Comparison of ENCODE assay signal across 20 cellular contexts in the genomic region with DNA sequence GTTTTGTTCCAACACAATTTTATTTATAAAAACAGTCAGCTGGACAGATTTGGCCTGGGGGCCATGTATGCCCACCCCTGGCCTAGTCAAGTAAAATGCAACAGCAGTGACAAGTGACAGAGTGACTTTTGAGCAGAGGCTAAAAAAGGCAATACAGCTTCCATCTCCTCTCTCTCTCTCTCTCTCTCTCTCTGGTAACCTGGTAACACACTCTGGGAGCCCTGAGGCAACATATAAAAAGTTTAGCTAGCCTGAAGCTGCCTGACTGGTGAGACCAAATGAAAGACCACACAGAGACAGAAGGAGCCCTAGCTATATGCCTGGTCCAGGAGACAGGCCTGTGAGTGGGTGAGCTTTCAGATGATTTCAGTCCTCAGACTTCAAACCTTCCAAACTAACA.
"Had no signal": no experiment of that assay in that cellular context is flagged by ENCODE, and none has a peak within 500 bp of the region (broad histone marks: within the 10 kb centered on the region; RNA-seq: fewer than 3 reads in every experiment).

No MANE protein-coding gene starts in this region.

- H3K27me3 ChIP-seq: breast epithelium, neutrophil, transverse colon, vagina had no signal

- H3K4me1 ChIP-seq: breast epithelium, transverse colon, vagina had no signal

- H3K27ac ChIP-seq: breast epithelium, neutrophil, transverse colon, vagina had no signal

- DNase-seq: activated CD4-positive, alpha-beta T cell treated with anti-CD3 and anti-CD28 coated beads for 1 hour; activated CD4-positive, alpha-beta T cell treated with anti-CD3 and anti-CD28 coated beads, Interleukin-2, amount 50 U/mL, for 4 hours; activated naive CD4-positive, alpha-beta T cell treated with Interleukin-2 at 50 U/mL for 16 hours; anterior cingulate cortex; dermis blood vessel endothelial cell; effector memory CD8-positive, alpha-beta T cell; foreskin melanocyte; immature natural killer cell; left colon; mammary epithelial cell; mucosa of descending colon; naive thymus-derived CD4-positive, alpha-beta T cell; small intestine; stimulated activated naive CD8-positive, alpha-beta T cell treated with anti-CD3 and anti-CD28 coated beads, Interleukin-15, Interleukin-2, amounts not matched to agents 100 U/mL and 50 U/mL, for 24 hours; T-helper 9 cell; transverse colon had no signal

- H3K4me3 ChIP-seq: breast epithelium, mucosa of descending colon, transverse colon, vagina had no signal

- H3K9me3 ChIP-seq: breast epithelium, mucosa of descending colon, neutrophil, transverse colon, vagina had no signal

- ATAC-seq: activated T-helper 17 cell treated with anti-CD3 and anti-CD28 coated beads, Interleukin-2, amount 50 U/mL, for 72 hours; effector memory CD8-positive, alpha-beta T cell; left colon; mucosa of descending colon; naive thymus-derived CD4-positive, alpha-beta T cell; stimulated activated naive CD8-positive, alpha-beta T cell treated with anti-CD3 and anti-CD28 coated beads, Interleukin-15, Interleukin-2, amounts not matched to agents 100 U/mL and 50 U/mL, for 24 hours had no signal

- H3K36me3 ChIP-seq: breast epithelium, neutrophil, transverse colon, vagina had no signal
